8 cellular contexts compared by ENCODE assay signal in genomic region chr17:35373984-35374765, GRCh38. TPM values are rescaled to one million over a fixed set of nuclear protein-coding genes. Genes with fewer than 3 reads are reported as not detected.
DNase-seq lines count a peak whose midpoint lies in the region; TF ChIP-seq lines count a peak whose summit lies in the region.

No MANE protein-coding gene starts in this region.

- H3K9me3 Mint-ChIP-seq in activated T-helper 2 cell treated with anti-CD3 and anti-CD28 coated beads, Interferon-gamma antibody, Interleukin-2, Interleukin-4, amounts not matched to agents 10 μg/mL and 5 μg/mL and 100 μg/mL, durations not matched to agents 14 hours and 24 hours and 36 hours, result peaks cover 27% of the 10 kb centered on the region
- H3K9me3 Mint-ChIP-seq in nephron progenitor cell, result peaks cover 29% of the 10 kb centered on the region

- peak overlapping the region; percentile 96 for H3K27ac Mint-ChIP-seq in activated T-helper 2 cell treated with anti-CD3 and anti-CD28 coated beads, Interferon-gamma antibody, Interleukin-2, Interleukin-4, amounts not matched to agents 10 μg/mL and 5 μg/mL and 100 μg/mL, durations not matched to agents 14 hours and 24 hours and 36 hours
- H3K27ac Mint-ChIP-seq in nephron progenitor cell, result no peak overlapping the region

- H3K4me1 ChIP-seq in thymus (ENCODE audit: control insufficient read depth, insufficient read depth, low read length), result peaks cover 2% of the 10 kb centered on the region

- H3K4me3 ChIP-seq in fibroblast of pulmonary artery (replicated peaks; ENCODE audit: low read depth, low read length), result peak overlapping the region; percentile 75
- peak overlapping the region; percentile 64 for H3K4me3 ChIP-seq in thymus (ENCODE audit: low read length)

- peaks cover 40% of the 10 kb centered on the region for H3K36me3 Mint-ChIP-seq in activated T-helper 2 cell treated with anti-CD3 and anti-CD28 coated beads, Interferon-gamma antibody, Interleukin-2, Interleukin-4, amounts not matched to agents 10 μg/mL and 5 μg/mL and 100 μg/mL, durations not matched to agents 14 hours and 24 hours and 36 hours (ENCODE audit: low read depth)
- H3K36me3 Mint-ChIP-seq in nephron progenitor cell (ENCODE audit: low read depth), result no peaks in the 10 kb centered on the region

- H3K36me3 ChIP-seq in thymus (ENCODE audit: control insufficient read depth, insufficient read depth), result no peaks in the 10 kb centered on the region

- peaks cover 3% of the 10 kb centered on the region for H3K27me3 Mint-ChIP-seq in activated T-helper 2 cell treated with anti-CD3 and anti-CD28 coated beads, Interferon-gamma antibody, Interleukin-2, Interleukin-4, amounts not matched to agents 10 μg/mL and 5 μg/mL and 100 μg/mL, durations not matched to agents 14 hours and 24 hours and 36 hours (ENCODE audit: low read depth)
- peaks cover 97% of the 10 kb centered on the region for H3K27me3 Mint-ChIP-seq in nephron progenitor cell (ENCODE audit: low read depth, poor library complexity)

- under 1% methylated on average over 47 of the region's 47 CpGs for WGBS in thymus

- intact Hi-C loops in activated T-helper 2 cell treated with anti-CD3 and anti-CD28 coated beads, Interferon-gamma antibody, Interleukin-2, Interleukin-4, amounts not matched to agents 10 μg/mL and 5 μg/mL and 100 μg/mL, durations not matched to agents 14 hours and 24 hours and 36 hours (cut with micrococcal nuclease), result loop anchor here (1.0 to 2.0 kb wide), 6 partner anchors 59 to 163 kb away; partner anchors contain the start of genes SLFN12, SLFN12L, SLFN13 and SLFN5

- DNase-seq in CD1c-positive myeloid dendritic cell (ENCODE audit: extremely low spot score) (peak; percentile 60), H4 (ENCODE audit: low spot score) (peak; percentile 17), NCI-H748 treated with DMSO at 0.1 percent for 48 hours (lab: John Stamatoyannopoulos, UW) (peak; percentile 58), fibroblast of pulmonary artery (ENCODE audit: low read depth) (peak; percentile 70), nephron progenitor cell (peak; percentile 51), NCI-H146 treated with DMSO at 0.1 percent for 48 hours (lab: John Stamatoyannopoulos, UW; ENCODE audit: unreplicated experiment) (no peak)
- peak; percentile 48 for DNase-seq in activated T-helper 2 cell treated with anti-CD3 and anti-CD28 coated beads, Interferon-gamma antibody, Interleukin-2, Interleukin-4, amounts not matched to agents 10 μg/mL and 5 μg/mL and 100 μg/mL, durations not matched to agents 14 hours and 24 hours and 36 hours (ENCODE audit: low spot score)

- H3K4me3 Mint-ChIP-seq in activated T-helper 2 cell treated with anti-CD3 and anti-CD28 coated beads, Interferon-gamma antibody, Interleukin-2, Interleukin-4, amounts not matched to agents 10 μg/mL and 5 μg/mL and 100 μg/mL, durations not matched to agents 14 hours and 24 hours and 36 hours (ENCODE audit: low read depth), result peak overlapping the region; percentile 96
- peak overlapping the region; percentile 78 for H3K4me3 Mint-ChIP-seq in nephron progenitor cell

- H3K9me3 ChIP-seq in thymus (ENCODE audit: control insufficient read depth), result no peaks in the 10 kb centered on the region

- TF ChIP-seq CTCF in fibroblast of pulmonary artery (IDR thresholded peaks at IDR 0.05; ENCODE audit: low read length, missing control alignments) (no peak), nephron progenitor cell (IDR thresholded peaks at IDR 0.05) (no peak)

- H3K4me1 Mint-ChIP-seq in activated T-helper 2 cell treated with anti-CD3 and anti-CD28 coated beads, Interferon-gamma antibody, Interleukin-2, Interleukin-4, amounts not matched to agents 10 μg/mL and 5 μg/mL and 100 μg/mL, durations not matched to agents 14 hours and 24 hours and 36 hours (ENCODE audit: low read depth), result peaks cover 51% of the 10 kb centered on the region
- H3K4me1 Mint-ChIP-seq in nephron progenitor cell, result peaks cover 10% of the 10 kb centered on the region

- no peaks in the 10 kb centered on the region for H3K27me3 ChIP-seq in thymus (ENCODE audit: control insufficient read depth, insufficient read depth)

- H3K27ac ChIP-seq in thymus (ENCODE audit: low read depth), result peak overlapping the region; percentile 79

RNA-seq across cellular contexts. Expression of gene SLFN11, which starts 0.8 kb away (rescaled TPM):
- 37.0 and 47.6 TPM in 2 replicates for total RNA-seq in H4 (2014; rRNA removed; shearing (Covaris generic))
- 112 and 114 TPM in 2 replicates for total RNA-seq in activated T-helper 2 cell treated with anti-CD3 and anti-CD28 coated beads, Interferon-gamma antibody, Interleukin-2, Interleukin-4, amounts not matched to agents 10 μg/mL and 5 μg/mL and 100 μg/mL, durations not matched to agents 14 hours and 24 hours and 36 hours
- polyA plus RNA-seq in thymus, result 9.4 TPM

RNA-seq across cellular contexts. Expression of gene SLFN12, which starts 58.1 kb away (rescaled TPM):
- total RNA-seq in H4 (2014; rRNA removed; shearing (Covaris generic)), result 17.4 and 19.8 TPM in 2 replicates
- total RNA-seq in activated T-helper 2 cell treated with anti-CD3 and anti-CD28 coated beads, Interferon-gamma antibody, Interleukin-2, Interleukin-4, amounts not matched to agents 10 μg/mL and 5 μg/mL and 100 μg/mL, durations not matched to agents 14 hours and 24 hours and 36 hours, result 7.5 and 8.8 TPM in 2 replicates
- polyA plus RNA-seq in thymus, result 3.4 TPM
